ENCODE assay signal across 17 cellular contexts in the genomic region with DNA sequence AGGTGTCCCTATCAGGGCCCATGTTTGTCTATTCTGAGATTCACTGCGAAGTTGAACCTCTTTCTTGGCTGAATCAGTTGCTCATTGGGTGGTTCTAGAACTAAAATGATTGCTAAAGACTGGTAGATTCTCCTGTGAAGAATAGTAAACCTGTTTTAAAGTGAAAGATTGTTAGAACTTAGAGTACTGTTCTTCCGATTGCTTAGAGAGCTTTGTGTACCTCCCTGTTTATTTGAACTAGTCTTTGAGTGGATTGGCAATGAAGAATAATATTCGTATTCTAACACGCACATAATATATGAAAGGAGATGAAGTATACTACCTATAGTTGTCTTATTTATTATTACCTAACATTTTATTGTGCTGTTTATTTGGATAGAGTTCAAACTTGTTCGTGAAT.
DNase-seq lines count a peak whose midpoint lies in the region; ATAC-seq and TF ChIP-seq lines count a peak whose summit lies in the region.
"Had no signal": no experiment of that assay in that cellular context is flagged by ENCODE, and none has a peak within 500 bp of the region (broad histone marks: within the 10 kb centered on the region; RNA-seq: fewer than 3 reads in every experiment).

No MANE protein-coding gene starts in this region.

- H3K4me1 ChIP-seq in lower lobe of right lung = peaks cover 9% of the 10 kb centered on the region
- H3K4me1 ChIP-seq in upper lobe of left lung = peaks cover 0 to 4% (median 0%) of the 10 kb centered on the region in 4 donors
- H3K4me1 ChIP-seq: Caco-2 had no signal

- H3K36me3 ChIP-seq in lower lobe of right lung = no peaks in the 10 kb centered on the region
- no peaks in the 10 kb centered on the region for H3K36me3 ChIP-seq in upper lobe of left lung
- H3K36me3 ChIP-seq: BLaER1 had no signal

- H3K4me3 ChIP-seq in lower lobe of right lung = no peak overlapping the region
- H3K4me3 ChIP-seq in upper lobe of left lung = no peak overlapping the region
- H3K4me3 ChIP-seq: BLaER1, GM23248 had no signal

- TF ChIP-seq POLR2A in upper lobe of left lung (IDR thresholded peaks at IDR 0.05) = no peak

- H3K27me3 ChIP-seq in lower lobe of right lung (ENCODE audit: low read depth) (no peaks in the 10 kb centered on the region), upper lobe of left lung (no peaks in the 10 kb centered on the region)
- H3K27me3 ChIP-seq: BLaER1 had no signal

- H3K27ac ChIP-seq in lower lobe of right lung = peak overlapping the region; percentile 50
- H3K27ac ChIP-seq in upper lobe of left lung = peak overlapping the region in 3 of 4 donors; percentile 27 to 72 (median 31)
- H3K27ac ChIP-seq: BLaER1, C4-2B, GM23248 had no signal

- H3K27ac Mint-ChIP-seq in WTC11 (peak overlapping the region; percentile 19; the same call in 1 of the 2 replicates), chondrocyte (ENCODE audit: unreplicated experiment) (no peak overlapping the region)
- no peak overlapping the region for H3K27ac Mint-ChIP-seq in activated naive CD8-positive, alpha-beta T cell treated with anti-CD3 and anti-CD28 coated beads for 36 hours
- no peak overlapping the region for H3K27ac Mint-ChIP-seq in activated T-helper 1 cell treated with anti-CD3 and anti-CD28 coated beads, Interleukin-12 subunit alpha, Interleukin-12 subunit beta, Interleukin-2, Interleukin-4 antibody, amounts not matched to agents 30 ng/mL and 10 ng/mL and 1 ng/mL, durations not matched to agents 14 hours and 24 hours and 36 hours
- H3K27ac Mint-ChIP-seq: B cell; CD4-positive, CD25-positive, alpha-beta regulatory T cell; CD8-positive, alpha-beta T cell had no signal

- no peak overlapping the region for H3K4me3 Mint-ChIP-seq in WTC11
- no peak overlapping the region for H3K4me3 Mint-ChIP-seq in chondrocyte (ENCODE audit: unreplicated experiment)
- no peak overlapping the region for H3K4me3 Mint-ChIP-seq in activated naive CD8-positive, alpha-beta T cell treated with anti-CD3 and anti-CD28 coated beads for 36 hours
- no peak overlapping the region for H3K4me3 Mint-ChIP-seq in activated T-helper 1 cell treated with anti-CD3 and anti-CD28 coated beads, Interleukin-12 subunit alpha, Interleukin-12 subunit beta, Interleukin-2, Interleukin-4 antibody, amounts not matched to agents 30 ng/mL and 10 ng/mL and 1 ng/mL, durations not matched to agents 14 hours and 24 hours and 36 hours
- H3K4me3 Mint-ChIP-seq: B cell; CD4-positive, CD25-positive, alpha-beta regulatory T cell; CD8-positive, alpha-beta T cell had no signal

- H3K36me3 Mint-ChIP-seq in WTC11 (no peaks in the 10 kb centered on the region), chondrocyte (ENCODE audit: low read depth) (peaks cover 2% of the 10 kb centered on the region)
- H3K36me3 Mint-ChIP-seq in activated naive CD8-positive, alpha-beta T cell treated with anti-CD3 and anti-CD28 coated beads for 36 hours = peaks cover 10% of the 10 kb centered on the region
- H3K36me3 Mint-ChIP-seq in activated T-helper 1 cell treated with anti-CD3 and anti-CD28 coated beads, Interleukin-12 subunit alpha, Interleukin-12 subunit beta, Interleukin-2, Interleukin-4 antibody, amounts not matched to agents 30 ng/mL and 10 ng/mL and 1 ng/mL, durations not matched to agents 14 hours and 24 hours and 36 hours (ENCODE audit: low read depth) = peaks cover 2% of the 10 kb centered on the region

- TF ChIP-seq CTCF in WTC11 (IDR thresholded peaks at IDR 0.05) (no peak), lower lobe of right lung (IDR thresholded peaks at IDR 0.05) (no peak), upper lobe of left lung (IDR thresholded peaks at IDR 0.05) (no peak), chondrocyte (IDR thresholded peaks at IDR 0.05) (no peak)

- TF ChIP-seq EP300 in upper lobe of left lung (IDR thresholded peaks at IDR 0.05) = no peak

- WGBS in upper lobe of left lung, 2 donors = 70 to 78% methylated on average over 5 of the region's 5 CpGs

- DNase-seq in WTC11 (ENCODE audit: low spot score) (no peak), lower lobe of right lung (no peak), upper lobe of left lung (no peak), chondrocyte (ENCODE audit: low spot score) (no peak)
- DNase-seq in activated naive CD8-positive, alpha-beta T cell treated with anti-CD3 and anti-CD28 coated beads for 36 hours = no peak
- DNase-seq in activated T-helper 1 cell treated with anti-CD3 and anti-CD28 coated beads, Interleukin-12 subunit alpha, Interleukin-12 subunit beta, Interleukin-2, Interleukin-4 antibody, amounts not matched to agents 30 ng/mL and 10 ng/mL and 1 ng/mL, durations not matched to agents 14 hours and 24 hours and 36 hours (ENCODE audit: low spot score) = no peak
- DNase-seq: Caco-2; CD4-positive, CD25-positive, alpha-beta regulatory T cell; CD8-positive, alpha-beta T cell; DMS153; DND-41; GF-D8; H7 had no signal

- H3K9me3 Mint-ChIP-seq in WTC11 (no peaks in the 10 kb centered on the region), chondrocyte (ENCODE audit: low read depth) (no peaks in the 10 kb centered on the region)
- no peaks in the 10 kb centered on the region for H3K9me3 Mint-ChIP-seq in activated naive CD8-positive, alpha-beta T cell treated with anti-CD3 and anti-CD28 coated beads for 36 hours
- H3K9me3 Mint-ChIP-seq in activated T-helper 1 cell treated with anti-CD3 and anti-CD28 coated beads, Interleukin-12 subunit alpha, Interleukin-12 subunit beta, Interleukin-2, Interleukin-4 antibody, amounts not matched to agents 30 ng/mL and 10 ng/mL and 1 ng/mL, durations not matched to agents 14 hours and 24 hours and 36 hours = no peaks in the 10 kb centered on the region
- H3K9me3 Mint-ChIP-seq: CD8-positive, alpha-beta T cell had no signal

- no peaks in the 10 kb centered on the region for H3K27me3 Mint-ChIP-seq in WTC11 (ENCODE audit: low read depth)
- no peaks in the 10 kb centered on the region for H3K27me3 Mint-ChIP-seq in chondrocyte (ENCODE audit: low read depth)
- H3K27me3 Mint-ChIP-seq in activated naive CD8-positive, alpha-beta T cell treated with anti-CD3 and anti-CD28 coated beads for 36 hours = no peaks in the 10 kb centered on the region
- no peaks in the 10 kb centered on the region for H3K27me3 Mint-ChIP-seq in activated T-helper 1 cell treated with anti-CD3 and anti-CD28 coated beads, Interleukin-12 subunit alpha, Interleukin-12 subunit beta, Interleukin-2, Interleukin-4 antibody, amounts not matched to agents 30 ng/mL and 10 ng/mL and 1 ng/mL, durations not matched to agents 14 hours and 24 hours and 36 hours (ENCODE audit: insufficient read depth)
- H3K27me3 Mint-ChIP-seq: B cell; CD4-positive, CD25-positive, alpha-beta regulatory T cell had no signal

- ATAC-seq in WTC11 = no peak
- ATAC-seq in lower lobe of right lung = peak; percentile 51 to 66
- ATAC-seq in upper lobe of left lung (ENCODE audit: low FRiP score in 2 of 2) = no peak
- ATAC-seq: CD8-positive, alpha-beta T cell had no signal

- peaks cover 6% of the 10 kb centered on the region for H3K4me1 Mint-ChIP-seq in WTC11
- H3K4me1 Mint-ChIP-seq in chondrocyte (ENCODE audit: low read depth) = peaks cover 4% of the 10 kb centered on the region
- peaks cover 8% of the 10 kb centered on the region for H3K4me1 Mint-ChIP-seq in activated naive CD8-positive, alpha-beta T cell treated with anti-CD3 and anti-CD28 coated beads for 36 hours
- peaks cover 20% of the 10 kb centered on the region for H3K4me1 Mint-ChIP-seq in activated T-helper 1 cell treated with anti-CD3 and anti-CD28 coated beads, Interleukin-12 subunit alpha, Interleukin-12 subunit beta, Interleukin-2, Interleukin-4 antibody, amounts not matched to agents 30 ng/mL and 10 ng/mL and 1 ng/mL, durations not matched to agents 14 hours and 24 hours and 36 hours (ENCODE audit: low read depth)

- POLR2A ChIA-PET in WTC11 (lab: Charles Lee) = no interaction called here

- CTCF ChIA-PET in WTC11 (lab: Charles Lee) = no interaction called here

- intact Hi-C loops in lower lobe of right lung (cut with DNase I) = no loop called here
- intact Hi-C loops in activated T-helper 1 cell treated with anti-CD3 and anti-CD28 coated beads, Interleukin-12 subunit alpha, Interleukin-12 subunit beta, Interleukin-2, Interleukin-4 antibody, amounts not matched to agents 30 ng/mL and 10 ng/mL and 1 ng/mL, durations not matched to agents 14 hours and 24 hours and 36 hours (cut with micrococcal nuclease) = no loop called here

- no peaks in the 10 kb centered on the region for H3K9me3 ChIP-seq in lower lobe of right lung
- no peaks in the 10 kb centered on the region for H3K9me3 ChIP-seq in upper lobe of left lung
- H3K9me3 ChIP-seq: BLaER1, Caco-2 had no signal

TF ChIP-seq in WTC11, 78 proteins besides CTCF, POLR2A, EP300 and RAD21 (continues in another document):
- TF ChIP-seq ZNF671 (CRISPR knock-in tag; IDR thresholded peaks at IDR 0.05) (no peak), ZNF121 (CRISPR knock-in tag; IDR thresholded peaks at IDR 0.05) (no peak), FOXJ3 (CRISPR knock-in tag; IDR thresholded peaks at IDR 0.05; ENCODE audit: borderline replicate concordance) (no peak), SOX15 (CRISPR knock-in tag; IDR thresholded peaks at IDR 0.05) (no peak), ZBTB21 (CRISPR knock-in tag; IDR thresholded peaks at IDR 0.05; ENCODE audit: borderline replicate concordance) (no peak), ZNF219 (CRISPR knock-in tag; IDR thresholded peaks at IDR 0.05; ENCODE audit: borderline replicate concordance) (no peak), SMAD3 (CRISPR knock-in tag; IDR thresholded peaks at IDR 0.05; ENCODE audit: borderline replicate concordance) (no peak), NR3C1 (CRISPR knock-in tag; conservative IDR thresholded peaks at IDR 0.05; ENCODE audit: low read depth) (no peak), CDX4 (CRISPR knock-in tag; IDR thresholded peaks at IDR 0.05; ENCODE audit: borderline replicate concordance) (no peak), ZNF512 (CRISPR knock-in tag; IDR thresholded peaks at IDR 0.05; ENCODE audit: borderline replicate concordance) (no peak)

Comparison
In these comparisons a context has a peak if more than half of its experiments do, and no peak if none do; other contexts are left out.
1. ATAC-seq: peak in lower lobe of right lung (2 of 2); none in WTC11 (single experiment) and upper lobe of left lung (0 of 2).